27 cellular contexts compared by ENCODE assay signal in the genomic region with DNA sequence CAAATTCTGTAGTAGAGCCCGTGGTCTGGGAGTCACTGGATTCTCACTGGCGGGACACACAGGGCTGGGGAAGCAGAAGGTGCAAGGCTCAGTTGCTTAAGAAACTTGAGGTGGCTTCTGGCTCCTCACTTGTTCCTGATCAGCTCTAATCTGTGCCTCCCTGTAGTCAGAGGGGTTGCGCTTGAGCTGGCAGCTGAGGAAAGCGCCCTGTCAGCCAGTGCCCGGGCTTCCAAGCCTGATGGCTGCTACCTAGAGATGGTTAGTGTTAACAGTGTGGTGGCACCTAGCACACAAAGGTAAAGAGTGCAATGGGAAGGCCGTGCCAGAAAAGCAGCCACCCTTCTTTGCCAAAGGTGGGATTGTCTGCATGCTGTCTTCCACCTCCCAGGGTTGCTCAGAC. TPM values are rescaled to one million over a fixed set of nuclear protein-coding genes. Genes with fewer than 3 reads are reported as not detected.
A peak's percentile ranks its signal among the peaks of the same experiment; 100 is the strongest.
DNase-seq lines count a peak whose midpoint lies in the region; ATAC-seq and TF ChIP-seq lines count a peak whose summit lies in the region.
"Had no signal": no experiment of that assay in that cellular context is flagged by ENCODE, and none has a peak within 500 bp of the region (broad histone marks: within the 10 kb centered on the region; RNA-seq: fewer than 3 reads in every experiment).

No MANE protein-coding gene starts in this region.

- H4K8ac ChIP-seq in mesendoderm (ENCODE audit: low read depth, low read length), result no peak overlapping the region

- no peak overlapping the region for H4K5ac ChIP-seq in mesendoderm (ENCODE audit: low read length)

- no peak overlapping the region for H3K18ac ChIP-seq in mesendoderm (ENCODE audit: low read length)

- no peaks in the 10 kb centered on the region for H3K9me3 ChIP-seq in skeletal muscle tissue (ENCODE audit: control insufficient read depth in 3 of 3, low read length in 3 of 3)
- H3K9me3 ChIP-seq: heart left ventricle, mucosa of descending colon, SJCRH30, thyroid gland had no signal

- H3K4me1 Mint-ChIP-seq in activated CD4-positive, alpha-beta memory T cell treated with anti-CD3 and anti-CD28 coated beads for 36 hours (ENCODE audit: low read depth), result peaks cover 85% of the 10 kb centered on the region
- peaks cover 82% of the 10 kb centered on the region for H3K4me1 Mint-ChIP-seq in activated CD4-positive, alpha-beta memory T cell treated with anti-CD3 and anti-CD28 coated beads, Interleukin-2, amount 10 ng/mL, durations not matched to agents 7 days and 5 days
- peaks cover 91% of the 10 kb centered on the region for H3K4me1 Mint-ChIP-seq in WTC11

- H2AK5ac ChIP-seq in mesendoderm (ENCODE audit: low read length), result no peak overlapping the region

- no peak overlapping the region for H3K4me3 ChIP-seq in mesendoderm (ENCODE audit: low read length)
- no peak overlapping the region for H3K4me3 ChIP-seq in skeletal muscle tissue (ENCODE audit: low read length in 3 of 3)
- H3K4me3 ChIP-seq: coronary artery, heart left ventricle, K562, mucosa of descending colon, SJCRH30, thyroid gland had no signal

- WGBS in mesendoderm (ENCODE audit: extremely low coverage, insufficient coverage, low lambda C conversion rate), result no CpG with 5 or more reads among the region's 6 CpGs

- intact Hi-C loops in activated CD4-positive, alpha-beta memory T cell treated with anti-CD3 and anti-CD28 coated beads for 36 hours (cut with micrococcal nuclease), result no loop called here

- H3K27ac ChIP-seq in mesendoderm (ENCODE audit: low read depth, low read length) (no peak overlapping the region), skeletal muscle tissue (ENCODE audit: low read depth, low read length) (peak overlapping the region; percentile 11)
- H3K27ac ChIP-seq: coronary artery, heart left ventricle, SJCRH30, VCaP had no signal

- no peaks in the 10 kb centered on the region for H3K27me3 Mint-ChIP-seq in activated CD4-positive, alpha-beta memory T cell treated with anti-CD3 and anti-CD28 coated beads for 36 hours
- H3K27me3 Mint-ChIP-seq in activated CD4-positive, alpha-beta memory T cell treated with anti-CD3 and anti-CD28 coated beads, Interleukin-2, amount 10 ng/mL, durations not matched to agents 7 days and 5 days, result no peaks in the 10 kb centered on the region
- no peaks in the 10 kb centered on the region for H3K27me3 Mint-ChIP-seq in WTC11 (ENCODE audit: low read depth)

- no peak overlapping the region for H2BK120ac ChIP-seq in mesendoderm (ENCODE audit: low read depth, low read length)

- no peak overlapping the region for H3K23ac ChIP-seq in mesendoderm (ENCODE audit: low read length)

- H3K56ac ChIP-seq in mesendoderm (ENCODE audit: low read length), result no peak overlapping the region

- H3K4me1 ChIP-seq in mesendoderm (ENCODE audit: control insufficient read depth, low read depth, low read length) (peaks cover 20% of the 10 kb centered on the region), skeletal muscle tissue (ENCODE audit: control insufficient read depth in 3 of 3, insufficient read depth in 3 of 3, low read length in 3 of 3) (peaks cover 73 to 82% (median 80%) of the 10 kb centered on the region in 3 donors)

- H3K27me3 ChIP-seq in mesendoderm (ENCODE audit: insufficient read depth, low read length, poor library complexity) (no peaks in the 10 kb centered on the region), skeletal muscle tissue (ENCODE audit: control insufficient read depth in 3 of 3, insufficient read depth in 3 of 3, low read length in 3 of 3) (no peaks in the 10 kb centered on the region)
- H3K27me3 ChIP-seq: heart left ventricle, SJCRH30, thyroid gland had no signal

- H3K4me2 ChIP-seq in mesendoderm (ENCODE audit: low read length), result no peak overlapping the region

- CTCF ChIA-PET in activated CD4-positive, alpha-beta memory T cell treated with anti-CD3 and anti-CD28 coated beads for 36 hours (lab: Charles Lee), result no interaction called here
- CTCF ChIA-PET in activated CD4-positive, alpha-beta memory T cell treated with anti-CD3 and anti-CD28 coated beads, Interleukin-2, amount 10 ng/mL, durations not matched to agents 7 days and 5 days (lab: Charles Lee), result interaction anchor here (1.5 kb wide), 1 partner anchor 9 kb away, joined by 4 read pairs; a partner anchor contains a TSS
- CTCF ChIA-PET in WTC11 (lab: Charles Lee), result interaction anchor here (1.1 to 1.4 kb wide), 3 partner anchors 40 to 127 kb away, joined by 5 to 12 read pairs (median 5); a partner anchor contains a TSS

- no peak overlapping the region for H2BK5ac ChIP-seq in mesendoderm (ENCODE audit: low read length)

- no peak for DNase-seq in activated CD4-positive, alpha-beta memory T cell treated with anti-CD3 and anti-CD28 coated beads for 36 hours
- DNase-seq in activated CD4-positive, alpha-beta memory T cell treated with anti-CD3 and anti-CD28 coated beads, Interleukin-2, amount 10 ng/mL, durations not matched to agents 7 days and 5 days, result no peak
- no peak for DNase-seq in WTC11 (ENCODE audit: low spot score)
- DNase-seq in mesendoderm, result no peak
- DNase-seq in DMS79 treated with DMSO at 0.1 percent for 48 hours (lab: John Stamatoyannopoulos, UW), result no peak
- DNase-seq in NCI-H82 treated with DMSO at 0.1 percent for 48 hours (lab: John Stamatoyannopoulos, UW; ENCODE audit: unreplicated experiment), result no peak
- no peak for DNase-seq in stimulated activated naive CD4-positive, alpha-beta T cell (lab: John Stamatoyannopoulos, UW)
- DNase-seq: activated CD4-positive, alpha-beta T cell treated with anti-CD3 and anti-CD28 coated beads, Interleukin-2, amount 50 U/mL, for 4 hours; COR-L47; DND-41; GOT3; heart left ventricle; mucosa of descending colon; NCI-H1694; NCI-H748 treated with DMSO at 0.1 percent for 48 hours; PC-3; SJCRH30; stimulated activated CD4-positive, alpha-beta T cell treated with anti-CD3 and anti-CD28 coated beads, Interleukin-1b, Interleukin-23, amount 100 ng/mL, for 48 hours; stimulated activated naive CD4-positive, alpha-beta T cell treated with Interleukin-2 at 50 U/mL for 16 hours had no signal

- peaks cover 1% of the 10 kb centered on the region for H3K79me1 ChIP-seq in mesendoderm (ENCODE audit: low read length)

- H3K36me3 ChIP-seq in mesendoderm (ENCODE audit: control insufficient read depth, insufficient read depth, low read length), result peaks cover 3% of the 10 kb centered on the region
- peaks cover 8 to 16% (median 8%) of the 10 kb centered on the region in 3 donors for H3K36me3 ChIP-seq in skeletal muscle tissue (ENCODE audit: control insufficient read depth in 3 of 3, insufficient read depth in 3 of 3, low read length in 3 of 3)

- peaks cover 94% of the 10 kb centered on the region for H3K79me2 ChIP-seq in mesendoderm (ENCODE audit: control insufficient read depth, insufficient read depth, low read length)

- no peak overlapping the region for H2BK15ac ChIP-seq in mesendoderm (replicated peaks; ENCODE audit: low read depth)

- H3K9ac ChIP-seq in mesendoderm (ENCODE audit: low read length), result peak overlapping the region; percentile 4
- peak overlapping the region in 1 of 3 donors; percentile 13 for H3K9ac ChIP-seq in skeletal muscle tissue (ENCODE audit: low read depth in 1 of 3, low read length in 3 of 3)

- H3K9me3 Mint-ChIP-seq in activated CD4-positive, alpha-beta memory T cell treated with anti-CD3 and anti-CD28 coated beads for 36 hours, result no peaks in the 10 kb centered on the region
- no peaks in the 10 kb centered on the region for H3K9me3 Mint-ChIP-seq in activated CD4-positive, alpha-beta memory T cell treated with anti-CD3 and anti-CD28 coated beads, Interleukin-2, amount 10 ng/mL, durations not matched to agents 7 days and 5 days
- H3K9me3 Mint-ChIP-seq in WTC11, result no peaks in the 10 kb centered on the region
- H3K9me3 Mint-ChIP-seq: activated naive CD4-positive, alpha-beta T cell treated with anti-CD3 and anti-CD28 coated beads, Interleukin-2, amount 50 U/mL, for 72 hours; T-helper 1 cell treated with Interleukin-12 subunit alpha and Interleukin-12 subunit beta and Interleukin-4 antibody, amounts not matched to agents 30 μg/mL and 1 μg/mL, for 36 hours had no signal

- H3K4me3 Mint-ChIP-seq in activated CD4-positive, alpha-beta memory T cell treated with anti-CD3 and anti-CD28 coated beads for 36 hours, result no peak overlapping the region
- H3K4me3 Mint-ChIP-seq in activated CD4-positive, alpha-beta memory T cell treated with anti-CD3 and anti-CD28 coated beads, Interleukin-2, amount 10 ng/mL, durations not matched to agents 7 days and 5 days, result no peak overlapping the region
- H3K4me3 Mint-ChIP-seq in WTC11, result no peak overlapping the region
- H3K4me3 Mint-ChIP-seq: T-helper 1 cell treated with Interleukin-12 subunit alpha and Interleukin-12 subunit beta and Interleukin-4 antibody, amounts not matched to agents 30 μg/mL and 1 μg/mL, for 36 hours had no signal

- no peak for TF ChIP-seq CTCF in WTC11 (IDR thresholded peaks at IDR 0.05)

- no peak overlapping the region for H3K4ac ChIP-seq in mesendoderm (ENCODE audit: low read depth, low read length)

- peak overlapping the region; percentile 39 for H3K27ac Mint-ChIP-seq in activated CD4-positive, alpha-beta memory T cell treated with anti-CD3 and anti-CD28 coated beads for 36 hours
- H3K27ac Mint-ChIP-seq in activated CD4-positive, alpha-beta memory T cell treated with anti-CD3 and anti-CD28 coated beads, Interleukin-2, amount 10 ng/mL, durations not matched to agents 7 days and 5 days, result no peak overlapping the region
- peak overlapping the region; percentile 86; the same call in 1 of the 2 replicates for H3K27ac Mint-ChIP-seq in WTC11

- H3K36me3 Mint-ChIP-seq in activated CD4-positive, alpha-beta memory T cell treated with anti-CD3 and anti-CD28 coated beads for 36 hours, result peaks cover 48% of the 10 kb centered on the region
- H3K36me3 Mint-ChIP-seq in activated CD4-positive, alpha-beta memory T cell treated with anti-CD3 and anti-CD28 coated beads, Interleukin-2, amount 10 ng/mL, durations not matched to agents 7 days and 5 days (ENCODE audit: low read depth), result peaks cover 61% of the 10 kb centered on the region
- H3K36me3 Mint-ChIP-seq in WTC11, result peaks cover 41% of the 10 kb centered on the region

- ATAC-seq in WTC11, result no peak
- ATAC-seq: activated naive CD4-positive, alpha-beta T cell treated with anti-CD3 and anti-CD28 coated beads, Interleukin-2, amount 50 U/mL, for 72 hours; heart left ventricle; K562; mucosa of descending colon; PC-3 had no signal

- POLR2A ChIA-PET in activated CD4-positive, alpha-beta memory T cell treated with anti-CD3 and anti-CD28 coated beads for 36 hours (lab: Charles Lee), result no interaction called here
- POLR2A ChIA-PET in activated CD4-positive, alpha-beta memory T cell treated with anti-CD3 and anti-CD28 coated beads, Interleukin-2, amount 10 ng/mL, durations not matched to agents 7 days and 5 days (lab: Charles Lee), result interaction anchor here (1.1 to 1.2 kb wide), 3 partner anchors 9 to 52 kb away, joined by 3 to 4 read pairs (median 3); a partner anchor contains a TSS
- POLR2A ChIA-PET in WTC11 (lab: Charles Lee), result interaction anchor here (1.6 kb wide), 1 partner anchor 60 kb away, joined by 3 read pairs; a partner anchor contains a TSS

RNA-seq across cellular contexts. Expression of a gene that starts 8.8 kb away (rescaled TPM):
- total RNA-seq in activated CD4-positive, alpha-beta memory T cell treated with anti-CD3 and anti-CD28 coated beads for 36 hours, result 100 to 1,000 TPM; 237 to 238 TPM
- 100 to 1,000 TPM; 205 to 211 TPM for total RNA-seq in activated CD4-positive, alpha-beta memory T cell treated with anti-CD3 and anti-CD28 coated beads, Interleukin-2, amount 10 ng/mL, durations not matched to agents 7 days and 5 days
- total RNA-seq in WTC11 (2021) (309 to 416 TPM (median 343 TPM) in 3 replicates), skeletal muscle tissue (59.0 TPM)
- 329 TPM for polyA plus RNA-seq in mesendoderm (2013, experiment 1 of 2)
- 325 TPM for polyA plus RNA-seq in mesendoderm (2013, experiment 2 of 2)

RNA-seq across cellular contexts. Expression of a gene that starts 40.5 kb away (rescaled TPM):
- total RNA-seq in activated CD4-positive, alpha-beta memory T cell treated with anti-CD3 and anti-CD28 coated beads for 36 hours, result 10 to 100 TPM; 14.5 to 16.0 TPM
- 10 to 100 TPM; 20.6 to 20.8 TPM for total RNA-seq in activated CD4-positive, alpha-beta memory T cell treated with anti-CD3 and anti-CD28 coated beads, Interleukin-2, amount 10 ng/mL, durations not matched to agents 7 days and 5 days
- 20.2 to 30.4 TPM (median 27.5 TPM) in 3 replicates for total RNA-seq in WTC11 (2021)
- 9.8 TPM for polyA plus RNA-seq in mesendoderm (2013, experiment 1 of 2)
- polyA plus RNA-seq in mesendoderm (2013, experiment 2 of 2), result 10.2 TPM
- 38.1 TPM for total RNA-seq in skeletal muscle tissue

RNA-seq across cellular contexts. Expression of a gene that starts 48.8 kb away (rescaled TPM):
- total RNA-seq in activated CD4-positive, alpha-beta memory T cell treated with anti-CD3 and anti-CD28 coated beads for 36 hours, result under 1 TPM; 0.73 to 1.00 TPM
- total RNA-seq in activated CD4-positive, alpha-beta memory T cell treated with anti-CD3 and anti-CD28 coated beads, Interleukin-2, amount 10 ng/mL, durations not matched to agents 7 days and 5 days, result under 1 TPM; 0.58 to 0.63 TPM
- total RNA-seq in WTC11 (2021) (0.46 to 1.1 TPM (median 0.66 TPM) in 3 replicates), skeletal muscle tissue (1.0 TPM)
- polyA plus RNA-seq in mesendoderm (2013, experiment 1 of 2), result 0.06 TPM
- 0.08 TPM for polyA plus RNA-seq in mesendoderm (2013, experiment 2 of 2)
- total RNA-seq: osteoblast, PC-3, SJCRH30 had no signal
